1 cellular context compared by ENCODE assay signal in genomic region chr1:155017946-155018316, GRCh38.
TF ChIP-seq lines count a peak whose summit lies in the region.

No MANE protein-coding gene starts in this region.

TF ChIP-seq in IMR-90, 13 proteins besides CTCF, POLR2A, EP300 and RAD21:
- TF ChIP-seq MAFK (IDR thresholded peaks at IDR 0.05; ENCODE audit: low read depth, low read length) (no peak), FOS (IDR thresholded peaks at IDR 0.05; ENCODE audit: low read depth, low read length) (no peak), CHD1 (IDR thresholded peaks at IDR 0.05; ENCODE audit: low read depth, low read length) (no peak), USF2 (IDR thresholded peaks at IDR 0.05; ENCODE audit: low read depth, low read length) (no peak), CEBPB (IDR thresholded peaks at IDR 0.05; ENCODE audit: low read depth, low read length) (no peak), ELK1 (IDR thresholded peaks at IDR 0.05; ENCODE audit: borderline replicate concordance, low read depth, low read length) (no peak), MAZ (IDR thresholded peaks at IDR 0.05; ENCODE audit: borderline replicate concordance, low read depth, low read length) (no peak), NFE2L2 (IDR thresholded peaks at IDR 0.05; ENCODE audit: low read depth, low read length) (no peak), SMC3 (IDR thresholded peaks at IDR 0.05; ENCODE audit: low read depth, low read length) (no peak), RFX5 (IDR thresholded peaks at IDR 0.05; ENCODE audit: low read depth, low read length) (no peak), MXI1 (IDR thresholded peaks at IDR 0.05; ENCODE audit: borderline replicate concordance, low read depth, low read length) (no peak), RCOR1 (IDR thresholded peaks at IDR 0.05; ENCODE audit: insufficient replicate concordance, low read length) (no peak), BHLHE40 (IDR thresholded peaks at IDR 0.05; ENCODE audit: low read depth, low read length) (no peak)
